12 cellular contexts compared by ENCODE assay signal in the genomic region with DNA sequence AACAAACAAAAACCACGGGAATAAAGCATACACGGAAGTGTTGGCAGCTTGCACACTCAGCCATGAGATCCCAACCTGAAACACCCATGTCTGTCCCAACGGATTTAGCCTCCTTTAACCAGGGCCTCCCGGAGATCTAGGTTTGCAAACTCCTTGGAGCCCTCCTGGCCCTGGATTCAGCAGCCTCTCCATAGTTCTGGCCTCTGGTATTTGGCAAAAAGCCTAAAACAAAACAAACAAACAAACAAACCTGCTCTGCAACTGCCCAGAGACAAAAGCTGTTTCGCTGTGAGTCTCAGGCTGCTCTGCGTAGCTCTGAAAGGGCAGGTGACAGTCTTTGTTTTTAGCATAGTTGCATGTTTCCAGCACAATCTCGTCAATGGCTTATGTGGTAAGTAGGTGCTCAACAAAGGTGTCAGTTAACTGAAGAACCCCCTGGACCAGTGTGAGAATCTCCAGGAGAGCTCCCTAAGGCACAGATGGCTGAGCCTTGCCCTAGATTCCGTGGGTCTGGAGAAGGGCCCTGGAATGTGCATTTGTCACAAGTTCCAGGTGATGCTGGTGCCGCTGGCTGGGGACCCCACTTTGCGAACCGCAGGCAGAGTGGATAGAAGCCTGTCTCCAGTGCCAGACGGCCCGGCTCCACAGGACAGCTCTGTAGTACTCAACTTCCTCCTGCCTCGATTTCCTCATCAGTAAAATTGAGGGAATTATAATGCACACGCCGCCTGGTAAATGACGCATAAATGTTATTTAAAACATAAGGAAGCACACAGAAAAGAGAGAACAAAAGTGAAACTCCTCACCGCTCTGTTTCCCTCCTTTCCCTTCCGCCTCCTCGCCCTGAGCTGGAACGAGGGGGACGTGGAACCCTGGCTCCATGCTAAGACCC.
DNase-seq lines count a peak whose midpoint lies in the region; ATAC-seq and TF ChIP-seq lines count a peak whose summit lies in the region.
"Had no signal": no experiment of that assay in that cellular context is flagged by ENCODE, and none has a peak within 500 bp of the region (broad histone marks: within the 10 kb centered on the region; RNA-seq: fewer than 3 reads in every experiment).

No MANE protein-coding gene starts in this region.

- no peak for TF ChIP-seq EP300 in upper lobe of left lung (IDR thresholded peaks at IDR 0.05)

- DNase-seq in LNCaP clone FGC (ENCODE audit: low read depth) (peak; percentile 58), NCI-H69 (lab: John Stamatoyannopoulos, UW) (peak; percentile 43), esophagus squamous epithelium (lab: John Stamatoyannopoulos, UW) (no peak), upper lobe of left lung (no peak), GM19238 (ENCODE audit: insufficient read length, low spot score) (no peak), thyroid gland (no peak)
- DNase-seq in activated CD4-positive, alpha-beta T cell treated with anti-CD3 and anti-CD28 coated beads for 36 hours = no peak
- DNase-seq: activated CD8-positive, alpha-beta memory T cell treated with anti-CD3 and anti-CD28 coated beads for 24 hours; activated naive CD4-positive, alpha-beta T cell treated with anti-CD3 and anti-CD28 coated beads for 36 hours; NCI-H2171; Right ventricle myocardium superior had no signal

- H3K27ac ChIP-seq in esophagus squamous epithelium (peak overlapping the region; percentile 94 to 97 (median 94)), upper lobe of left lung (peak overlapping the region; percentile 33 to 96 (median 55)), thyroid gland (no peak overlapping the region)

- peaks cover 3% of the 10 kb centered on the region for H3K27me3 Mint-ChIP-seq in activated CD4-positive, alpha-beta T cell treated with anti-CD3 and anti-CD28 coated beads for 36 hours

- H3K4me3 Mint-ChIP-seq in activated CD4-positive, alpha-beta T cell treated with anti-CD3 and anti-CD28 coated beads for 36 hours = no peak overlapping the region
- H3K4me3 Mint-ChIP-seq: activated naive CD4-positive, alpha-beta T cell treated with anti-CD3 and anti-CD28 coated beads for 36 hours; IgD-negative memory B cell had no signal

- no peak for TF ChIP-seq CTCF in LNCaP clone FGC (IDR thresholded peaks at IDR 0.05; ENCODE audit: control insufficient read depth, extremely low read depth, insufficient read depth)
- no peak for TF ChIP-seq CTCF in esophagus squamous epithelium (IDR thresholded peaks at IDR 0.05)
- TF ChIP-seq CTCF in upper lobe of left lung (IDR thresholded peaks at IDR 0.05) = no peak
- no peak for TF ChIP-seq CTCF in thyroid gland (IDR thresholded peaks at IDR 0.05)

- intact Hi-C loops in esophagus squamous epithelium (cut with DNase I) = no loop called here
- intact Hi-C loops in thyroid gland (cut with DNase I) = no loop called here
- intact Hi-C loops in activated CD4-positive, alpha-beta T cell treated with anti-CD3 and anti-CD28 coated beads for 36 hours (cut with DNase I, micrococcal nuclease) = no loop called here

- 42 to 53% methylated on average over 18 to 19 of the region's 22 CpGs for WGBS in esophagus squamous epithelium, 2 donors
- WGBS in upper lobe of left lung, 2 donors = 71 to 73% methylated on average over 18 to 22 of the region's 22 CpGs
- WGBS in thyroid gland, 2 donors = 79 to 83% methylated on average over 22 of the region's 22 CpGs

- no peaks in the 10 kb centered on the region for H3K36me3 Mint-ChIP-seq in activated CD4-positive, alpha-beta T cell treated with anti-CD3 and anti-CD28 coated beads for 36 hours (ENCODE audit: low read depth)
- H3K36me3 Mint-ChIP-seq: IgD-negative memory B cell had no signal

- H3K4me1 Mint-ChIP-seq in activated CD4-positive, alpha-beta T cell treated with anti-CD3 and anti-CD28 coated beads for 36 hours = no peaks in the 10 kb centered on the region
- H3K4me1 Mint-ChIP-seq: IgD-negative memory B cell had no signal

- POLR2A ChIA-PET in activated CD4-positive, alpha-beta T cell treated with anti-CD3 and anti-CD28 coated beads for 36 hours (lab: Charles Lee) = no interaction called here

- H3K9me3 Mint-ChIP-seq in activated CD4-positive, alpha-beta T cell treated with anti-CD3 and anti-CD28 coated beads for 36 hours (ENCODE audit: low read depth) = no peaks in the 10 kb centered on the region
- H3K9me3 Mint-ChIP-seq: activated naive CD4-positive, alpha-beta T cell treated with anti-CD3 and anti-CD28 coated beads for 36 hours; IgD-negative memory B cell had no signal

- no peak for ATAC-seq in upper lobe of left lung (ENCODE audit: low FRiP score in 2 of 2)
- ATAC-seq in activated CD4-positive, alpha-beta T cell treated with anti-CD3 and anti-CD28 coated beads for 36 hours = no peak

- CTCF ChIA-PET in activated CD4-positive, alpha-beta T cell treated with anti-CD3 and anti-CD28 coated beads for 36 hours (lab: Charles Lee) = no interaction called here

- TF ChIP-seq POLR2A in esophagus squamous epithelium (IDR thresholded peaks at IDR 0.05) (no peak), upper lobe of left lung (IDR thresholded peaks at IDR 0.05) (no peak), thyroid gland (IDR thresholded peaks at IDR 0.05) (no peak)

- peak overlapping the region; percentile 12 for H3K4me3 ChIP-seq in LNCaP clone FGC (ENCODE audit: low read depth, low read length)
- peak overlapping the region in 3 of 4 donors; percentile 23 to 46 (median 30) for H3K4me3 ChIP-seq in esophagus squamous epithelium
- H3K4me3 ChIP-seq in upper lobe of left lung = no peak overlapping the region
- H3K4me3 ChIP-seq in thyroid gland (replicated peaks in 1 of 3) = no peak overlapping the region

- no peak overlapping the region for H3K27ac Mint-ChIP-seq in activated CD4-positive, alpha-beta T cell treated with anti-CD3 and anti-CD28 coated beads for 36 hours
- H3K27ac Mint-ChIP-seq: activated naive CD4-positive, alpha-beta T cell treated with anti-CD3 and anti-CD28 coated beads for 36 hours; IgD-negative memory B cell had no signal

- H3K9me3 ChIP-seq in esophagus squamous epithelium = no peaks in the 10 kb centered on the region
- H3K9me3 ChIP-seq in upper lobe of left lung = no peaks in the 10 kb centered on the region
- no peaks in the 10 kb centered on the region for H3K9me3 ChIP-seq in thyroid gland

- H3K36me3 ChIP-seq in esophagus squamous epithelium (no peaks in the 10 kb centered on the region), upper lobe of left lung (no peaks in the 10 kb centered on the region), thyroid gland (no peaks in the 10 kb centered on the region)

- H3K27me3 ChIP-seq in esophagus squamous epithelium = peaks cover 0 to 22% (median 0%) of the 10 kb centered on the region in 4 donors
- no peaks in the 10 kb centered on the region for H3K27me3 ChIP-seq in upper lobe of left lung
- no peaks in the 10 kb centered on the region for H3K27me3 ChIP-seq in thyroid gland

- peaks cover 49 to 89% (median 54%) of the 10 kb centered on the region in 3 donors for H3K4me1 ChIP-seq in esophagus squamous epithelium
- H3K4me1 ChIP-seq in upper lobe of left lung = peaks cover 4 to 30% (median 11%) of the 10 kb centered on the region in 4 donors
- H3K4me1 ChIP-seq in thyroid gland = peaks cover 13 to 45% of the 10 kb centered on the region in 2 donors

Comparison
In these comparisons a context has a peak if more than half of its experiments do, and no peak if none do; other contexts are left out.
1. DNase-seq: peak in LNCaP clone FGC (single experiment) and NCI-H69 (single experiment); none in esophagus squamous epithelium (single experiment), upper lobe of left lung (0 of 2), GM19238 (single experiment), thyroid gland (0 of 2) and activated CD4-positive, alpha-beta T cell treated with anti-CD3 and anti-CD28 coated beads for 36 hours (single experiment).
2. H3K4me3 ChIP-seq: peak in LNCaP clone FGC (single experiment) and esophagus squamous epithelium (3 of 4); none in upper lobe of left lung (0 of 4) and thyroid gland (0 of 3).
3. H3K27ac ChIP-seq: peak in esophagus squamous epithelium (4 of 4) and upper lobe of left lung (4 of 4); none in thyroid gland (0 of 3).